19 cellular contexts compared by ENCODE assay signal in the genomic region with DNA sequence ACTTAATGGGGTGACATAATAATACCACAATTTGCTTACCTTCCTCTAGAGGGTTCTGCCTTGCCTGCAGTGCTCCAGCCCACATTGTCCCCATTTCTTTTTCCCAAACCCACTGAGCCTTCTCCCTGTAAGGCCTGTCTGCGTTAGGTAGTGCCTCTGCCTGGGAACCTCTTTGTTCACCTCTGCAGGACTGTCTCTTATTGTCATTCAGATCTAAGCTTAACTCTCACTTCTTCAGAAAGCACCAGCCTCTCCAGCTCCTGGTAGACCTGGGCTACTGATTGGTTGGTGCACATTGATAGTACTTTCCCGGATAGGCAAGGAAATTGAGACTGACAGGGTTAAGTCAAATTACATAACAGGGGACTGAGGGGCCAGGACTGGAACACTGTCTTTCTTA. TPM values are rescaled to one million over a fixed set of nuclear protein-coding genes. Genes with fewer than 3 reads are reported as not detected.
"Had no signal": no experiment of that assay in that cellular context is flagged by ENCODE, and none has a peak within 500 bp of the region (broad histone marks: within the 10 kb centered on the region; RNA-seq: fewer than 3 reads in every experiment).

No MANE protein-coding gene starts in this region.

- H3K27me3 ChIP-seq: gastrocnemius medialis, heart right ventricle, neutrophil, right atrium auricular region, sigmoid colon had no signal

- H3K4me3 Mint-ChIP-seq: naive thymus-derived CD4-positive, alpha-beta T cell; nephron progenitor cell had no signal

- DNase-seq: effector memory CD4-positive, alpha-beta T cell; gastrocnemius medialis; heart right ventricle; hypothalamus; islet precursor cell; mammary epithelial cell; naive thymus-derived CD4-positive, alpha-beta T cell; nephron progenitor cell; sigmoid colon; stimulated activated CD4-positive, alpha-beta T cell treated with anti-CD3 and anti-CD28 coated beads, Interleukin-12 subunit alpha, Interleukin-12 subunit beta, amount 100 ng/mL, for 4 hours; stimulated activated naive CD4-positive, alpha-beta T cell; trophoblast cell had no signal

- H3K4me1 ChIP-seq: esophagus muscularis mucosa, heart right ventricle, right atrium auricular region, sigmoid colon had no signal

- H3K27ac ChIP-seq: epithelial cell of prostate, esophagus muscularis mucosa, gastrocnemius medialis, heart right ventricle, neutrophil, right atrium auricular region, sigmoid colon, skin epidermis had no signal

- H3K27ac Mint-ChIP-seq: naive thymus-derived CD4-positive, alpha-beta T cell; nephron progenitor cell had no signal

- H3K36me3 ChIP-seq: esophagus muscularis mucosa, gastrocnemius medialis, heart right ventricle, neutrophil, right atrium auricular region, sigmoid colon had no signal

- H3K9me3 ChIP-seq: esophagus muscularis mucosa, gastrocnemius medialis, heart right ventricle, neutrophil, right atrium auricular region, sigmoid colon had no signal

- H3K9me3 Mint-ChIP-seq: nephron progenitor cell had no signal

- ATAC-seq: gastrocnemius medialis; heart right ventricle; left lobe of liver; naive thymus-derived CD4-positive, alpha-beta T cell had no signal

- H3K36me3 Mint-ChIP-seq: naive thymus-derived CD4-positive, alpha-beta T cell had no signal

- H3K4me1 Mint-ChIP-seq: naive thymus-derived CD4-positive, alpha-beta T cell; nephron progenitor cell had no signal

- H3K4me3 ChIP-seq: esophagus muscularis mucosa, gastrocnemius medialis, heart right ventricle, right atrium auricular region, sigmoid colon, skin epidermis had no signal

RNA-seq across cellular contexts. Expression of a gene that starts 49.1 kb away (rescaled TPM):
- total RNA-seq: mononuclear cell; naive thymus-derived CD4-positive, alpha-beta T cell had no signal
- polyA plus RNA-seq: naive thymus-derived CD4-positive, alpha-beta T cell had no signal
